Comparison of ENCODE assay signal across 16 cellular contexts in the genomic region with DNA sequence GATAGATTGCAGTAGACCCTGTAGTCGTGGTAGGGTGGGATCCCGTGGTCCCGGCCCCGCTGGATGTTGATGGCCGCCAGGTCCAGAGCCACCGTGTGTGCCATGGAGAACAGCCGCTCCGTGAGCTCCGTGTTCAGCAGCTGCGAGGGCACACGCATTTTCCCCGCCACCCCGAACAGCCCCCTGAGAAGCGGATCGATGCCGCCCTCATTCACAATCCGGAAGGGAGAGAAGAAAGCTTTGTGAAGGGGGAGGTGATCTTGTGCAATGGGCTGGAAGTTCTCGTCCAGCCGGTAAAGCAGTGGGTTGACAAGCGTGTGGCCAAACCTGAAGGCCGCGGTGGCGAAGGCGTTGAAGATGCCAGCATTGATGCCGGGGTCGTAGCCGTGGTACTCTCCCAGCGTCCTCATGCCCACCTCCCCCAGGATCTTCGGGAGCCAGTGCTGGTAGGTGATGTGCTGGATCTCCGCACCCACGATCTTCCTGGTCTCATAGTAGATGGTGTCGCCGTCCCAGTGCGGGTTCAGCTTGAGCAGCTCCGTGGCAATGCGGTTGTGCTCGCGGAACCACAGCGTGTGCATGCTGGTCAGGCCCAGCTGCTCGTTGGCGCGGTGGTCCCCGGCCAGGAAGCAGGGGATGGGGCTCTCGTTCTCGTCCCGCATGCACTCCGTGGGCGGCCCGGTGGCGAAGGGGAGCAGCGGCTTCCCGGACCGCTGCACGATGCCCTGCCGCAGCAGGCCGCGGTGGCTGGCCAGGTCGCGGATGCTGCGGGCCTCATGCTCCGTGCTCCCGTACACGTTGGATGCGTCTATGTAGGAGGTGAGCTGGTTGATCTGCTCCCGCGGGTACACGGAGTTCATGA.
"Had no signal": no experiment of that assay in that cellular context is flagged by ENCODE, and none has a peak within 500 bp of the region (broad histone marks: within the 10 kb centered on the region; RNA-seq: fewer than 3 reads in every experiment).

No MANE protein-coding gene starts in this region.

- H3K27ac ChIP-seq: breast epithelium, pancreas, SJSA1, upper lobe of right lung had no signal

- H3K9me3 Mint-ChIP-seq: activated CD4-positive, alpha-beta memory T cell treated with anti-CD3 and anti-CD28 coated beads for 36 hours; activated naive CD8-positive, alpha-beta T cell treated with anti-CD3 and anti-CD28 coated beads, Interleukin-2, amount 10 ng/mL, durations not matched to agents 7 days and 5 days; activated T-cell treated with anti-CD3 and anti-CD28 coated beads, Interleukin-2, amount 50 U/mL, for 72 hours; nephron had no signal

- ATAC-seq: activated T-cell treated with anti-CD3 and anti-CD28 coated beads, Interleukin-2, amount 50 U/mL, for 72 hours; left colon; pancreas; stimulated activated naive B cell treated with anti-CD40 and anti-IgM and Interleukin-4, amounts not matched to agents 10 μg/mL and 1 μg/mL and 100 μg/mL, for 72 hours; upper lobe of right lung had no signal

- H3K36me3 ChIP-seq: pancreas had no signal

- H3K4me3 ChIP-seq: breast epithelium, pancreas, SJSA1, smooth muscle cell, upper lobe of right lung had no signal

- H3K4me2 ChIP-seq: smooth muscle cell had no signal

- H3K36me3 Mint-ChIP-seq: activated CD4-positive, alpha-beta memory T cell treated with anti-CD3 and anti-CD28 coated beads for 36 hours; activated naive CD8-positive, alpha-beta T cell treated with anti-CD3 and anti-CD28 coated beads, Interleukin-2, amount 10 ng/mL, durations not matched to agents 7 days and 5 days had no signal

- H3K27ac Mint-ChIP-seq: activated CD4-positive, alpha-beta memory T cell treated with anti-CD3 and anti-CD28 coated beads for 36 hours; activated naive CD8-positive, alpha-beta T cell treated with anti-CD3 and anti-CD28 coated beads, Interleukin-2, amount 10 ng/mL, durations not matched to agents 7 days and 5 days; activated T-cell treated with anti-CD3 and anti-CD28 coated beads, Interleukin-2, amount 50 U/mL, for 72 hours; stimulated activated naive B cell treated with anti-CD40 and anti-IgM and Interleukin-4, amounts not matched to agents 10 μg/mL and 1 μg/mL and 100 μg/mL, for 72 hours had no signal

- H3K27me3 Mint-ChIP-seq: activated CD4-positive, alpha-beta memory T cell treated with anti-CD3 and anti-CD28 coated beads for 36 hours; activated naive CD8-positive, alpha-beta T cell treated with anti-CD3 and anti-CD28 coated beads, Interleukin-2, amount 10 ng/mL, durations not matched to agents 7 days and 5 days; stimulated activated naive B cell treated with anti-CD40 and anti-IgM and Interleukin-4, amounts not matched to agents 10 μg/mL and 1 μg/mL and 100 μg/mL, for 72 hours had no signal

- H3K27me3 ChIP-seq: breast epithelium, pancreas, SJSA1, upper lobe of right lung had no signal

- H3K9me3 ChIP-seq: breast epithelium, pancreas, SJSA1, upper lobe of right lung had no signal

- H3K4me3 Mint-ChIP-seq: activated CD4-positive, alpha-beta memory T cell treated with anti-CD3 and anti-CD28 coated beads for 36 hours; activated naive CD8-positive, alpha-beta T cell treated with anti-CD3 and anti-CD28 coated beads, Interleukin-2, amount 10 ng/mL, durations not matched to agents 7 days and 5 days; activated T-cell treated with anti-CD3 and anti-CD28 coated beads, Interleukin-2, amount 50 U/mL, for 72 hours; nephron; stimulated activated naive B cell treated with anti-CD40 and anti-IgM and Interleukin-4, amounts not matched to agents 10 μg/mL and 1 μg/mL and 100 μg/mL, for 72 hours had no signal

- H3K4me1 ChIP-seq: breast epithelium, pancreas had no signal

- H3K4me1 Mint-ChIP-seq: activated naive CD8-positive, alpha-beta T cell treated with anti-CD3 and anti-CD28 coated beads, Interleukin-2, amount 10 ng/mL, durations not matched to agents 7 days and 5 days; stimulated activated naive B cell treated with anti-CD40 and anti-IgM and Interleukin-4, amounts not matched to agents 10 μg/mL and 1 μg/mL and 100 μg/mL, for 72 hours had no signal

- DNase-seq: activated CD4-positive, alpha-beta memory T cell treated with anti-CD3 and anti-CD28 coated beads for 36 hours; activated CD8-positive, alpha-beta memory T cell treated with anti-CD3 and anti-CD28 coated beads, Interleukin-2, amount 50 U/mL, for 4 hours; activated naive CD8-positive, alpha-beta T cell treated with anti-CD3 and anti-CD28 coated beads, Interleukin-2, amount 10 ng/mL, durations not matched to agents 7 days and 5 days; activated T-cell treated with anti-CD3 and anti-CD28 coated beads, Interleukin-2, amount 50 U/mL, for 72 hours; anterior cingulate cortex; effector CD4-positive, alpha-beta T cell; stimulated activated naive B cell treated with anti-CD40 and anti-IgM and Interleukin-4, amounts not matched to agents 10 μg/mL and 1 μg/mL and 100 μg/mL, for 72 hours; substantia nigra; T-helper 9 cell; upper lobe of right lung had no signal
